ENCODE assay signal across 7 cellular contexts in genomic region chr7:87092568-87093091, GRCh38.
"Had no signal": no experiment of that assay in that cellular context is flagged by ENCODE, and none has a peak within 500 bp of the region (broad histone marks: within the 10 kb centered on the region; RNA-seq: fewer than 3 reads in every experiment).

No MANE protein-coding gene starts in this region.

- ATAC-seq: GM12878 had no signal

- DNase-seq: GDM1, GF-D8 had no signal

- FAIRE-seq: GM12878, GM12891, GM12892, GM18507, GM19239 had no signal
